18 cellular contexts compared by ENCODE assay signal in the genomic region with DNA sequence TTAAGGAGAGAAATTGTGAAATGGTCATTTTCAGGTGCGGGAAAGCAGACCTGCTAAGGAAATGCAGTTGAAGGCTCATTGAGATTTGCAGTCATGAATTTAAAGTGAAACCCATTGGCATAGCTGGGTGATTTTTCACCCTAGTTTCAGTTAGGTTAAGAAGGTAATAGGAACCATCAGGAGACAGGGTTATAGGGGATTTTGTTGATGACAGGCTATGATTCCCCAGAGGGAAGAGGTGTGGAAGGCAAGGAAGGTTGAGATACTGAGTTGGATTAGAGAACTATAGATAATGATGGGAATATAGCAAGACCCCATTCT. TPM values are rescaled to one million over a fixed set of nuclear protein-coding genes. Genes with fewer than 3 reads are reported as not detected.
A peak's percentile ranks its signal among the peaks of the same experiment; 100 is the strongest.
DNase-seq lines count a peak whose midpoint lies in the region; ATAC-seq and TF ChIP-seq lines count a peak whose summit lies in the region.
"Had no signal": no experiment of that assay in that cellular context is flagged by ENCODE, and none has a peak within 500 bp of the region (broad histone marks: within the 10 kb centered on the region; RNA-seq: fewer than 3 reads in every experiment).

No MANE protein-coding gene starts in this region.

- no peaks in the 10 kb centered on the region for H3K9me3 ChIP-seq in Loucy (ENCODE audit: insufficient read depth, low read depth, low read length)
- H3K9me3 ChIP-seq: SK-N-SH had no signal

- peak overlapping the region; percentile 55 for H3K27ac Mint-ChIP-seq in chondrocyte (ENCODE audit: unreplicated experiment)
- H3K27ac Mint-ChIP-seq in activated T-helper 17 cell treated with anti-CD3 and anti-CD28 coated beads, Interleukin-2, amount 50 U/mL, for 72 hours: no peak overlapping the region

- H3K36me3 ChIP-seq in Loucy (ENCODE audit: insufficient read depth, low read length): no peaks in the 10 kb centered on the region

- H3F3A ChIP-seq in Loucy (ENCODE audit: low read depth): no peaks in the 10 kb centered on the region; the same call in 1 of the 2 replicates

- H3K36me3 Mint-ChIP-seq in chondrocyte (ENCODE audit: low read depth): peaks cover 41% of the 10 kb centered on the region
- peaks cover 66% of the 10 kb centered on the region for H3K36me3 Mint-ChIP-seq in activated T-helper 17 cell treated with anti-CD3 and anti-CD28 coated beads, Interleukin-2, amount 50 U/mL, for 72 hours (ENCODE audit: low read depth)

- H3K4me3 ChIP-seq in GM12865 (ENCODE audit: low read depth, low read length) (no peak overlapping the region), Loucy (ENCODE audit: low read length, poor library complexity, severe bottlenecking) (no peak overlapping the region)

- H3K4me1 ChIP-seq in Loucy (ENCODE audit: insufficient read depth, low read length, poor library complexity, severe bottlenecking): peaks cover 25% of the 10 kb centered on the region

- H2AFZ ChIP-seq in Loucy (ENCODE audit: low read length): peak overlapping the region; percentile 80

- H3K4me2 ChIP-seq in Loucy (ENCODE audit: low read depth, low read length, poor library complexity, severe bottlenecking): no peak overlapping the region
- H3K4me2 ChIP-seq: SK-N-SH had no signal

- H3K4me3 Mint-ChIP-seq in chondrocyte (ENCODE audit: unreplicated experiment): no peak overlapping the region
- no peak overlapping the region for H3K4me3 Mint-ChIP-seq in activated T-helper 17 cell treated with anti-CD3 and anti-CD28 coated beads, Interleukin-2, amount 50 U/mL, for 72 hours

- H4K20me1 ChIP-seq in Loucy (ENCODE audit: insufficient read depth, low read length, poor library complexity, severe bottlenecking): no peaks in the 10 kb centered on the region

- TF ChIP-seq CTCF in GM12865 (IDR thresholded peaks at IDR 0.05; ENCODE audit: insufficient read depth, low read depth, low read length, missing control alignments) (no peak), Loucy (conservative IDR thresholded peaks at IDR 0.05; ENCODE audit: low read length) (no peak), chondrocyte (IDR thresholded peaks at IDR 0.05) (no peak)

- no peak for ATAC-seq in activated T-helper 17 cell treated with anti-CD3 and anti-CD28 coated beads, Interleukin-2, amount 50 U/mL, for 72 hours (replicated peaks)
- no peak for ATAC-seq in GM18511 (IDR thresholded peaks at IDR 0.05; ENCODE audit: unreplicated experiment)

- DNase-seq in NCI-H82 (lab: John Stamatoyannopoulos, UW) (peak; percentile 50), NCI-H82 treated with DMSO at 0.1 percent for 48 hours (lab: John Stamatoyannopoulos, UW; ENCODE audit: unreplicated experiment) (no peak), GM12865 (ENCODE audit: low read depth) (peak; percentile 45), chondrocyte (ENCODE audit: low spot score) (no peak), NCI-H2081 (lab: John Stamatoyannopoulos, UW) (no peak)
- DNase-seq: AML-193, DMS79, NCI-H1105, NCI-H2081 treated with DMSO at 0.1 percent for 48 hours, NCI-H446 treated with DMSO at 0.1 percent for 48 hours, NCI-H69, OCI-M1, SHP77 treated with DMSO at 0.1 percent for 48 hours, SK-N-SH had no signal

- no peaks in the 10 kb centered on the region for H3K9me3 Mint-ChIP-seq in chondrocyte (ENCODE audit: low read depth)
- no peaks in the 10 kb centered on the region for H3K9me3 Mint-ChIP-seq in activated T-helper 17 cell treated with anti-CD3 and anti-CD28 coated beads, Interleukin-2, amount 50 U/mL, for 72 hours
- H3K9me3 Mint-ChIP-seq: IgD-negative memory B cell had no signal

- H3K9ac ChIP-seq in Loucy (ENCODE audit: low read depth, low read length, poor library complexity, severe bottlenecking): no peak overlapping the region
- H3K9ac ChIP-seq: SK-N-SH had no signal

- no peaks in the 10 kb centered on the region for H3K27me3 Mint-ChIP-seq in chondrocyte (ENCODE audit: low read depth)
- no peaks in the 10 kb centered on the region for H3K27me3 Mint-ChIP-seq in activated T-helper 17 cell treated with anti-CD3 and anti-CD28 coated beads, Interleukin-2, amount 50 U/mL, for 72 hours
- H3K27me3 Mint-ChIP-seq: IgD-negative memory B cell had no signal

- peaks cover 24% of the 10 kb centered on the region for H3K4me1 Mint-ChIP-seq in chondrocyte (ENCODE audit: low read depth)
- no peaks in the 10 kb centered on the region for H3K4me1 Mint-ChIP-seq in activated T-helper 17 cell treated with anti-CD3 and anti-CD28 coated beads, Interleukin-2, amount 50 U/mL, for 72 hours

- no peaks in the 10 kb centered on the region for H3K27me3 ChIP-seq in Loucy (ENCODE audit: insufficient read depth, low read length, poor library complexity, severe bottlenecking)

- H3K79me2 ChIP-seq in Loucy (ENCODE audit: insufficient read depth, low read length): no peaks in the 10 kb centered on the region

- H3K9me2 ChIP-seq in Loucy (replicated peaks; ENCODE audit: low read depth, low read length): no peaks in the 10 kb centered on the region
- H3K9me2 ChIP-seq: SK-N-SH had no signal

RNA-seq across cellular contexts. Expression of gene BMAL2, which starts 22.7 kb away (rescaled TPM):
- total RNA-seq in chondrocyte: 9.0 to 12.0 TPM (median 11.6 TPM) in 3 replicates
- total RNA-seq in activated T-helper 17 cell treated with anti-CD3 and anti-CD28 coated beads, Interleukin-2, amount 50 U/mL, for 72 hours: 10 to 100 TPM; 12.0 to 19.9 TPM

Comparison
In these comparisons a context has a peak if more than half of its experiments do, and no peak if none do; other contexts are left out.
1. DNase-seq: peak in NCI-H82 (single experiment) and GM12865 (single experiment); none in NCI-H82 treated with DMSO at 0.1 percent for 48 hours (single experiment), chondrocyte (single experiment) and NCI-H2081 (0 of 2).